Comparison of ENCODE assay signal across 8 cellular contexts in the genomic region with DNA sequence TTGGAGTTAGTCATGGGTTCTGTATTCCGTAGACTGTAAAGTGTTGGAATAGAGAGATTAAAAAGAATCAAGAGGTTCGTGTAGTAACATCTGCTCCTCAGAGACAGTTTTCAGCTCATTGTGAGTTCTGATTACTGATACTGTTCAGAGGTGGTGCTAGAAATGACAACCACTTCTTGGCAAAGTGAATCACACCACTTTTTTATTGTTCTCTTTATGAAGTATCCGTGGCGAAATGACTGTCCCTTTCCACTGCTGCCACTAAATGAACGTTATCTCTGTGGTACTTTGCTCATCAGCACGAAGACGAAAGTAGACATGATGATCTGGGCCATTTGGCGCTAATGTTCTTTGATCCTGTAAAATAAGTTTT. TPM values are rescaled to one million over a fixed set of nuclear protein-coding genes. Genes with fewer than 3 reads are reported as not detected.
DNase-seq lines count a peak whose midpoint lies in the region; ATAC-seq and TF ChIP-seq lines count a peak whose summit lies in the region.

No MANE protein-coding gene starts in this region.

- peaks cover 5% of the 10 kb centered on the region for H3K27me3 ChIP-seq in A673 (replicated peaks; ENCODE audit: insufficient read depth, low read depth, low read length, poor library complexity)
- no peaks in the 10 kb centered on the region for H3K27me3 ChIP-seq in ascending aorta

- H3K4me3 ChIP-seq in A673 (ENCODE audit: low read depth, low read length, poor library complexity, severe bottlenecking) (peak overlapping the region; percentile 87), ascending aorta (peak overlapping the region; percentile 73 to 87)

- peaks cover 11% of the 10 kb centered on the region for H3K27me3 Mint-ChIP-seq in mesothelial cell of epicardium (ENCODE audit: low read depth)

- intact Hi-C loops in A673 (cut with micrococcal nuclease; ENCODE audit: unreplicated experiment), result no loop called here
- intact Hi-C loops in ascending aorta (cut with DNase I), result no loop called here

- CTCF ChIA-PET in A673 (lab: Charles Lee), result no interaction called here

- ATAC-seq in HG02852 (IDR thresholded peaks at IDR 0.05; ENCODE audit: unreplicated experiment) (peak; percentile 1), GM21737 (IDR thresholded peaks at IDR 0.05; ENCODE audit: unreplicated experiment) (no peak), HG02970 (IDR thresholded peaks at IDR 0.05; ENCODE audit: low FRiP score, unreplicated experiment) (no peak)

- peaks cover 7% of the 10 kb centered on the region for H3K9me3 ChIP-seq in A673 (ENCODE audit: low read depth, low read length, poor library complexity, severe bottlenecking)
- peaks cover 0 to 6% of the 10 kb centered on the region in 2 donors for H3K9me3 ChIP-seq in ascending aorta

- DNase-seq in A673 (ENCODE audit: low spot score), result no peak
- no peak for DNase-seq in ascending aorta (ENCODE audit: low spot score in 2 of 2)
- DNase-seq in mesothelial cell of epicardium (ENCODE audit: low spot score in 2 of 2, unreplicated experiment in 2 of 2), result no peak
- no peak for DNase-seq in NCI-H510A (lab: John Stamatoyannopoulos, UW)
- DNase-seq in UCSD-AML1 (lab: John Stamatoyannopoulos, UW; ENCODE audit: unreplicated experiment), result no peak

- peaks cover 10% of the 10 kb centered on the region for H3K9me3 Mint-ChIP-seq in mesothelial cell of epicardium

- peaks cover 10% of the 10 kb centered on the region for H3K4me1 ChIP-seq in A673 (ENCODE audit: insufficient read depth, low read length, poor library complexity, severe bottlenecking)
- H3K4me1 ChIP-seq in ascending aorta, result peaks cover 0 to 10% of the 10 kb centered on the region in 2 donors

- peak overlapping the region; percentile 66 for H3K27ac ChIP-seq in A673 (ENCODE audit: low read depth, low read length, poor library complexity, severe bottlenecking)
- H3K27ac ChIP-seq in ascending aorta, result no peak overlapping the region

- POLR2A ChIA-PET in A673 (lab: Charles Lee; ENCODE audit: low non-redundant PET), result no interaction called here

- H3K4me1 Mint-ChIP-seq in mesothelial cell of epicardium, result peaks cover 21% of the 10 kb centered on the region

- peak overlapping the region; percentile 97 for H3K4me3 Mint-ChIP-seq in mesothelial cell of epicardium

- peaks cover 12% of the 10 kb centered on the region for H3K36me3 ChIP-seq in A673 (ENCODE audit: insufficient read depth, low read length, poor library complexity, severe bottlenecking)
- H3K36me3 ChIP-seq in ascending aorta, result peaks cover 19 to 20% of the 10 kb centered on the region in 2 donors

- BruUV-seq in A673 (replicated peaks; lab: Mats Ljungman, UMichigan), result TSS peak; percentile 60

- H3K36me3 Mint-ChIP-seq in mesothelial cell of epicardium, result peaks cover 11% of the 10 kb centered on the region

- H3K27ac Mint-ChIP-seq in mesothelial cell of epicardium, result peak overlapping the region; percentile 96

- no peak for TF ChIP-seq CTCF in A673 (conservative IDR thresholded peaks at IDR 0.05; ENCODE audit: low read depth, low read length)
- no peak for TF ChIP-seq CTCF in ascending aorta (IDR thresholded peaks at IDR 0.05)
- no peak for TF ChIP-seq CTCF in mesothelial cell of epicardium (IDR thresholded peaks at IDR 0.05; ENCODE audit: unreplicated experiment)

RNA-seq across cellular contexts. Expression of a gene that starts 0.9 kb away (rescaled TPM):
- 65.8 and 74.5 TPM in 2 replicates for total RNA-seq in A673 (2021)
- total RNA-seq in ascending aorta, result 141 TPM
- 35.4 to 41.9 TPM (median 39.1 TPM) in 3 replicates for total RNA-seq in mesothelial cell of epicardium

RNA-seq across cellular contexts. Expression of a gene that starts 14.8 kb away (rescaled TPM):
- total RNA-seq in A673 (2021) (not detected in 2 replicates), ascending aorta (1.8 TPM), mesothelial cell of epicardium (2.9 to 3.4 TPM (median 3.0 TPM) in 3 replicates)

RNA-seq across cellular contexts. Expression of a gene that starts 48.3 kb away (rescaled TPM):
- total RNA-seq in A673 (2021) (not detected in 2 replicates), ascending aorta (8.1 TPM), mesothelial cell of epicardium (5.1 to 5.2 TPM (median 5.2 TPM) in 3 replicates)
